13 cellular contexts compared by ENCODE assay signal in genomic region chr1:18278953-18279712, GRCh38.
"Had no signal": no experiment of that assay in that cellular context is flagged by ENCODE, and none has a peak within 500 bp of the region (broad histone marks: within the 10 kb centered on the region; RNA-seq: fewer than 3 reads in every experiment).

No MANE protein-coding gene starts in this region.

- H3K4me1 ChIP-seq: body of pancreas, foreskin keratinocyte, left lung, upper lobe of right lung had no signal

- H3K9me3 ChIP-seq: body of pancreas, left lung, upper lobe of right lung had no signal

- H3K4me3 ChIP-seq: body of pancreas, left lung, upper lobe of right lung had no signal

- ATAC-seq: activated CD8-positive, alpha-beta T cell treated with anti-CD3 and anti-CD28 coated beads, Interleukin-2, amount 10 ng/mL, durations not matched to agents 7 days and 5 days; body of pancreas; foreskin keratinocyte; left lung; upper lobe of right lung had no signal

- H3K4me1 Mint-ChIP-seq: activated CD4-positive, alpha-beta T cell treated with anti-CD3 and anti-CD28 coated beads, Interleukin-2, amount 10 ng/mL, durations not matched to agents 24 days and 14 days had no signal

- H3K36me3 ChIP-seq: left lung, upper lobe of right lung had no signal

- H3K27ac ChIP-seq: body of pancreas, foreskin keratinocyte, left lung, upper lobe of right lung had no signal

- H3K27ac Mint-ChIP-seq: activated CD4-positive, alpha-beta T cell treated with anti-CD3 and anti-CD28 coated beads, Interleukin-2, amount 10 ng/mL, durations not matched to agents 24 days and 14 days; activated CD8-positive, alpha-beta T cell treated with anti-CD3 and anti-CD28 coated beads, Interleukin-2, amount 10 ng/mL, durations not matched to agents 7 days and 5 days; activated naive CD4-positive, alpha-beta T cell treated with anti-CD3 and anti-CD28 coated beads for 36 hours; activated T-cell treated with anti-CD3 and anti-CD28 coated beads, Interleukin-2, amount 50 U/mL, for 24 hours; nephron had no signal

- H3K4me3 Mint-ChIP-seq: activated CD4-positive, alpha-beta T cell treated with anti-CD3 and anti-CD28 coated beads, Interleukin-2, amount 10 ng/mL, durations not matched to agents 24 days and 14 days; activated CD8-positive, alpha-beta T cell treated with anti-CD3 and anti-CD28 coated beads, Interleukin-2, amount 10 ng/mL, durations not matched to agents 7 days and 5 days; activated naive CD4-positive, alpha-beta T cell treated with anti-CD3 and anti-CD28 coated beads for 36 hours; activated T-cell treated with anti-CD3 and anti-CD28 coated beads, Interleukin-2, amount 50 U/mL, for 24 hours; nephron had no signal

- H3K9me3 Mint-ChIP-seq: activated CD4-positive, alpha-beta T cell treated with anti-CD3 and anti-CD28 coated beads, Interleukin-2, amount 10 ng/mL, durations not matched to agents 24 days and 14 days; activated naive CD4-positive, alpha-beta T cell treated with anti-CD3 and anti-CD28 coated beads for 36 hours; activated T-cell treated with anti-CD3 and anti-CD28 coated beads, Interleukin-2, amount 50 U/mL, for 24 hours had no signal

- H3K27me3 ChIP-seq: body of pancreas, foreskin keratinocyte, upper lobe of right lung had no signal

- H3K27me3 Mint-ChIP-seq: activated CD4-positive, alpha-beta T cell treated with anti-CD3 and anti-CD28 coated beads, Interleukin-2, amount 10 ng/mL, durations not matched to agents 24 days and 14 days had no signal

- DNase-seq: activated CD4-positive, alpha-beta T cell treated with anti-CD3 and anti-CD28 coated beads, Interleukin-2, amount 10 ng/mL, durations not matched to agents 24 days and 14 days; activated CD8-positive, alpha-beta T cell treated with anti-CD3 and anti-CD28 coated beads, Interleukin-2, amount 10 ng/mL, durations not matched to agents 7 days and 5 days; activated naive CD4-positive, alpha-beta T cell treated with anti-CD3 and anti-CD28 coated beads for 36 hours; activated T-cell treated with anti-CD3 and anti-CD28 coated beads, Interleukin-2, amount 50 U/mL, for 24 hours; body of pancreas; foreskin keratinocyte; left lung; midbrain; occipital lobe; stimulated activated CD8-positive, alpha-beta memory T cell treated with anti-CD3 and anti-CD28 coated beads, Interleukin-4, amount 100 ng/mL, for 48 hours; stimulated activated naive CD4-positive, alpha-beta T cell; upper lobe of right lung had no signal
